5 cellular contexts compared by ENCODE assay signal in the genomic region with DNA sequence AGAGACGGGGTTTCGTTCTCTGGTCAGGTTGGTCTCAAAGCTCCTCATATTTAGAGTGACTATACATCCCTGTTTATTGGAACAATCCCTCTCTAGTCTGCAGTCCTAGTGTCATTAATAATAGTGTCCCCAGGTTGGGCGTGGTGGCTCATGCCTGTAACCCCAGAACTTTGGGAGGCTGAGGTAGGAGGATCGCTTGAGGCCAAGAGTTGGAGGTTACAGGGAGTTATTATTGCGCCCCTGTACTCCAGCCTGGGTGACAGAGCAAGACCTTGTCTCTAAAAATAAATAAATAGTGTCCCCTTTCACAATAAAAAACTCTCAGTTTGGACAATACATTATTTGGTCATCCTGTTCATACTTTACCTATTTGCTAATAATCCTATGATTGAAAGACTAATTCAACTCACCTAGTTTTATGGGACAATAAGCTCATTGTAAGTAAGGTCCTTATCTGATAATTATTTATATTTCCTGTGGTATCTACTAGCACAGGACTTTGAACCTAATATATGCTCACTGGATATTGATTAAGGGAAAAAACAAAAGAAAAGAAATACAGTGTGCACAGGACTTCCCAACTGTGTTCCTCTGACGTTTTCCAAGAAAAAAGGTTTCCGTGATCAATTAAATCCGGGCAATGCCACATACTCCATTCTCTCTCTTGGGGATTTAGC. TPM values are rescaled to one million over a fixed set of nuclear protein-coding genes. Genes with fewer than 3 reads are reported as not detected.
"Had no signal": no experiment of that assay in that cellular context is flagged by ENCODE, and none has a peak within 500 bp of the region (broad histone marks: within the 10 kb centered on the region; RNA-seq: fewer than 3 reads in every experiment).

No MANE protein-coding gene starts in this region.

RNA-seq across cellular contexts. Expression of a gene that starts 13.7 kb away (rescaled TPM):
- total RNA-seq: suprapubic skin, thoracic aorta, tibial nerve, upper lobe of right lung, urinary bladder had no signal
